In the genomic region with DNA sequence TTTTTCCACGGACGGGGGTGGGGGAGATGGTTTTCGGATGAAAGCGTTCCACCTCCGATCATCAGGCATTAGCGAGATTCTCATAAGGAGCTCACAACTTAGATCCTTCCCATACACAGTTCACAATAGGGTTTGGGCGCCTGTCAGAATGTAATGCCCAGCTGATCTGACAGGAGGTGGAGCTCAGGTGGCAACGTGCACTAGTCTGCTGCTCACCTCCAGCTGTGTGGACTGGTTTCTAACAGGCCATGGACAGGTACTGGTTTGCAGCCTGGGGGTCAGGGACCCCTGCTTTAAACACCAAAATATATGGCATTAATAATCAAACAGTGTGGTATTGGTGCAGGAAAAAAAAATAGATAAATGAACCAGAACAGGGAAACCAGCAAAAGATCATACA, we compare ENCODE assay signal across 26 cellular contexts.
"Had no signal": no experiment of that assay in that cellular context is flagged by ENCODE, and none has a peak within 500 bp of the region (broad histone marks: within the 10 kb centered on the region; RNA-seq: fewer than 3 reads in every experiment).

No MANE protein-coding gene starts in this region.

- H3K27me3 ChIP-seq: neural progenitor cell, neutrophil, right lobe of liver, sigmoid colon, thyroid gland, tibial nerve, upper lobe of left lung, uterus had no signal

- DNase-seq: naive thymus-derived CD4-positive, alpha-beta T cell; natural killer cell; nucleus accumbens; pancreas; retina; right cardiac atrium; right lobe of liver; sigmoid colon; small intestine; stimulated activated CD4-positive, alpha-beta T cell treated with anti-CD3 and anti-CD28 coated beads, Interleukin-15, amount 100 ng/mL, for 24 hours; stimulated activated CD4-positive, alpha-beta T cell treated with anti-CD3 and anti-CD28 coated beads, Interleukin-2, amount 100 ng/mL, for 24 hours; stimulated activated CD4-positive, alpha-beta T cell treated with anti-CD3 and anti-CD28 coated beads, Interleukin-2, amount 100 ng/mL, for 48 hours; stimulated activated CD4-positive, alpha-beta T cell treated with anti-CD3 and anti-CD28 coated beads, Interleukin-4, amount 100 ng/mL, for 24 hours; stimulated activated naive B cell treated with anti-CD40 and anti-IgM and Interleukin-4, amounts not matched to agents 10 μg/mL and 1 μg/mL and 100 μg/mL, for 72 hours; stimulated activated naive CD4-positive, alpha-beta T cell treated with Interleukin-2 at 50 U/mL for 16 hours; stomach; thyroid gland; trophoblast cell; upper lobe of left lung; uterus had no signal

- H3K36me3 ChIP-seq: neural progenitor cell, neutrophil, pancreas, prostate gland, right lobe of liver, sigmoid colon, stomach, thoracic aorta, thyroid gland, tibial nerve, upper lobe of left lung, uterus had no signal

- H3K4me1 ChIP-seq: neural progenitor cell, pancreas, prostate gland, right lobe of liver, sigmoid colon, stomach, thyroid gland, tibial nerve, upper lobe of left lung, uterus had no signal

- H3K4me3 ChIP-seq: neural progenitor cell, pancreas, prostate gland, right lobe of liver, sigmoid colon, stomach, thoracic aorta, thyroid gland, tibial nerve, upper lobe of left lung, uterus had no signal

- H3K27ac ChIP-seq: neural progenitor cell, neutrophil, pancreas, prostate gland, right lobe of liver, sigmoid colon, stomach, thoracic aorta, thyroid gland, tibial nerve, upper lobe of left lung, uterus had no signal

- H3K9me3 ChIP-seq: neutrophil, pancreas, prostate gland, right lobe of liver, sigmoid colon, stomach, thoracic aorta, thyroid gland, tibial nerve, upper lobe of left lung, uterus had no signal

- ATAC-seq: naive thymus-derived CD4-positive, alpha-beta T cell; natural killer cell; pancreas; right cardiac atrium; right lobe of liver; stimulated activated effector memory CD8-positive, alpha-beta T cell treated with anti-CD3 and anti-CD28 coated beads, Interleukin-12 subunit alpha, Interleukin-12 subunit beta, amount 100 ng/mL, for 72 hours; stimulated activated naive B cell treated with anti-CD40 and anti-IgM and Interleukin-4, amounts not matched to agents 10 μg/mL and 1 μg/mL and 100 μg/mL, for 72 hours had no signal
